ENCODE assay signal across 8 cellular contexts in the genomic region with DNA sequence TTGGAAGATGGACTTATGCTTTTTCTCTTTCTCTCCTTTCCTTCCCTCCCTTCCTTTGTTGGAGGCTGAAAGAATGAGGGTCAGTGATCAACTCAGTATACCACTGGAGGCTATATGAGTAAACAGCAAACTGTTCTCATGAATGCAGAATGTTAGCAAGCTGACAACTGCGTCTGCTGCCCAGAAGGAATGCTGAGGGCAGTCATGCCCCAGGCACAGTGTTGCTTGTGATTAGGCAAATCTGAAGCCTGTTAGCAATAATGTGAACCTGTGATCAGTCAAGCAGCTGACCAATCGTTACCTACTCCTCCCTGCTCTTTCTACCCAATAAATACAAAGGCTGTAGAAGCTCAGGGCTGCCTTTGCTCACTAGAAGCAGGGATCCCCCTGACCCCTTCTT. TPM values are rescaled to one million over a fixed set of nuclear protein-coding genes. Genes with fewer than 3 reads are reported as not detected.
DNase-seq lines count a peak whose midpoint lies in the region; ATAC-seq and TF ChIP-seq lines count a peak whose summit lies in the region.
"Not testable (repeated sequence)": the region's sequence is repeated elsewhere in the genome, so short reads cannot be mapped to it uniquely, and the experiment has no call there.

No MANE protein-coding gene starts in this region.

- not testable (repeated sequence) for H3F3A ChIP-seq in GM23248 (ENCODE audit: insufficient read depth)

- intact Hi-C loops in gastrocnemius medialis (cut with DNase I; ENCODE audit: low total_unique reads): not testable (repeated sequence)

- DNase-seq in AG10803 (ENCODE audit: low read depth): peak; percentile 60
- peak; percentile 48 for DNase-seq in GM23248
- peak; percentile 81 for DNase-seq in adipocyte (ENCODE audit: low read depth)
- DNase-seq in dedifferentiated amniotic fluid mesenchymal stem cell (ENCODE audit: extremely low spot score): peak; percentile 62
- peak in 1 of 2 donors; percentile 80 for DNase-seq in foreskin keratinocyte
- peak; percentile 64 for DNase-seq in iris pigment epithelial cell (ENCODE audit: low read depth)
- DNase-seq in gastrocnemius medialis: peak in 1 of 2 donors; percentile 57

- H3K27me3 ChIP-seq in GM23248 (replicated peaks; ENCODE audit: insufficient read depth); adipocyte (replicated peaks; ENCODE audit: control insufficient read depth, insufficient read depth, low read length); foreskin keratinocyte; gastrocnemius medialis: not testable (repeated sequence)

- not testable (repeated sequence) for H3K9ac ChIP-seq in GM23248; adipocyte (ENCODE audit: low read length)

- H3K4me3 ChIP-seq in AG10803 (ENCODE audit: low read length); GM23248; adipocyte (ENCODE audit: low read length); mesodermal cell (ENCODE audit: extremely low read depth, insufficient read depth, low read length, poor library complexity, severe bottlenecking); gastrocnemius medialis: not testable (repeated sequence)

- 80 to 89% methylated on average over 2 of the region's 2 CpGs for WGBS in GM23248 (ENCODE audit: low coverage in 1 of 2, low lambda C conversion rate in 2 of 2, missing lambda C conversion rate in 2 of 2), 2 experiments
- WGBS in mesodermal cell (ENCODE audit: insufficient coverage in 2 of 2), 2 experiments: 81 to 92% methylated on average over 2 of the region's 2 CpGs

- not testable (repeated sequence) for H3K4me2 ChIP-seq in GM23248 (ENCODE audit: unreplicated experiment)

- 0 out of 2 replicates have a peak overlapping the region, but pooled peaks have one; percentile 14 for H3K27ac ChIP-seq in GM23248
- not testable (repeated sequence) for H3K27ac ChIP-seq in foreskin keratinocyte
- peak overlapping the region; percentile 3 for H3K27ac ChIP-seq in mesodermal cell (ENCODE audit: low read depth, low read length, severe bottlenecking)
- peak overlapping the region; percentile 70 to 77 (median 74) for H3K27ac ChIP-seq in gastrocnemius medialis

- H3K36me3 ChIP-seq in GM23248 (ENCODE audit: low read depth); adipocyte (ENCODE audit: control insufficient read depth, insufficient read depth, low read length, severe bottlenecking); gastrocnemius medialis: not testable (repeated sequence)
- peaks cover 16% of the 10 kb centered on the region for H3K36me3 ChIP-seq in mesodermal cell (ENCODE audit: control insufficient read depth, insufficient read depth, low read length)

- in situ Hi-C loops in GM23248 (cut with MboI); gastrocnemius medialis (cut with MboI; ENCODE audit: low sequenced_read_pairs in 4 of 4): not testable (repeated sequence)

- H4K20me1 ChIP-seq in GM23248 (ENCODE audit: insufficient read depth): not testable (repeated sequence)

- not testable (repeated sequence) for H3K9me3 ChIP-seq in GM23248 (ENCODE audit: low read depth); adipocyte (ENCODE audit: control insufficient read depth, low read length); mesodermal cell (ENCODE audit: control insufficient read depth, low read length); gastrocnemius medialis

- not testable (repeated sequence) for TF ChIP-seq CTCF in AG10803 (conservative IDR thresholded peaks at IDR 0.05; ENCODE audit: low read length); foreskin keratinocyte (conservative IDR thresholded peaks at IDR 0.05); gastrocnemius medialis (IDR thresholded peaks at IDR 0.05 in 4 of 5, conservative IDR thresholded peaks at IDR 0.05 in 1 of 5)

- peaks cover 16% of the 10 kb centered on the region for H3K4me1 ChIP-seq in GM23248 (ENCODE audit: insufficient read depth)
- H3K4me1 ChIP-seq in adipocyte (ENCODE audit: control insufficient read depth, insufficient read depth, low read length): peaks cover 43% of the 10 kb centered on the region
- not testable (repeated sequence) for H3K4me1 ChIP-seq in foreskin keratinocyte
- peaks cover 22% of the 10 kb centered on the region for H3K4me1 ChIP-seq in mesodermal cell (ENCODE audit: control insufficient read depth, insufficient read depth, low read length, poor library complexity, severe bottlenecking)
- H3K4me1 ChIP-seq in gastrocnemius medialis: peaks cover 60 to 74% of the 10 kb centered on the region in 2 donors

- ATAC-seq in foreskin keratinocyte (peak; percentile 47), gastrocnemius medialis (peak; percentile 27 to 31)

- H3K9me2 ChIP-seq in GM23248 (ENCODE audit: insufficient read depth): not testable (repeated sequence)

- H2AFZ ChIP-seq in GM23248: not testable (repeated sequence)

- TF ChIP-seq POLR2A in gastrocnemius medialis (IDR thresholded peaks at IDR 0.05): peak in 1 of 2 donors; percentile 41

- H3K79me2 ChIP-seq in GM23248 (ENCODE audit: insufficient read depth): peaks cover 99% of the 10 kb centered on the region

RNA-seq across cellular contexts. Expression of gene LIMS1, which starts 22.3 kb away (rescaled TPM):
- total RNA-seq in GM23248 (2014; rRNA removed; shearing (Covaris generic)): 122 and 131 TPM in 2 replicates
- polyA plus RNA-seq in GM23248 (2016; fragmentation: Nextera tagmentation; extraction: Ambion mirVana) (81.3 and 82.0 TPM in 2 replicates), foreskin keratinocyte (14.7 and 16.4 TPM in 2 replicates)
- total RNA-seq in foreskin keratinocyte (46.4 and 65.6 TPM in 2 replicates), gastrocnemius medialis (100 to 1,000 TPM; 147 to 308 (median 224) TPM)
- polyA plus RNA-seq in mesodermal cell (2013, experiment 1 of 2): 80.4 TPM
- polyA plus RNA-seq in mesodermal cell (2013, experiment 2 of 2): 79.2 TPM
